ENCODE assay signal across 21 cellular contexts in genomic region chr3:39097716-39098472, GRCh38. TPM values are rescaled to one million over a fixed set of nuclear protein-coding genes. Genes with fewer than 3 reads are reported as not detected.
DNase-seq lines count a peak whose midpoint lies in the region; ATAC-seq lines count a peak whose summit lies in the region.
"Had no signal": no experiment of that assay in that cellular context is flagged by ENCODE, and none has a peak within 500 bp of the region (broad histone marks: within the 10 kb centered on the region; RNA-seq: fewer than 3 reads in every experiment).

No MANE protein-coding gene starts in this region.

- H3K27me3 Mint-ChIP-seq in activated CD4-positive, alpha-beta memory T cell treated with anti-CD3 and anti-CD28 coated beads for 36 hours: no peaks in the 10 kb centered on the region
- H3K27me3 Mint-ChIP-seq in activated CD4-positive, alpha-beta memory T cell treated with anti-CD3 and anti-CD28 coated beads, Interleukin-2, amount 10 ng/mL, durations not matched to agents 7 days and 5 days: no peaks in the 10 kb centered on the region
- H3K27me3 Mint-ChIP-seq in T-helper 17 cell: no peaks in the 10 kb centered on the region
- no peaks in the 10 kb centered on the region for H3K27me3 Mint-ChIP-seq in stimulated activated memory B cell treated with anti-CD40 and anti-IgM and Interleukin-4, amounts not matched to agents 10 μg/mL and 1 μg/mL and 100 μg/mL, for 72 hours
- H3K27me3 Mint-ChIP-seq: activated naive CD4-positive, alpha-beta T cell treated with anti-CD3 and anti-CD28 coated beads, Interleukin-2, amount 50 U/mL, for 24 hours had no signal

- H3K9me3 ChIP-seq in T-helper 17 cell (ENCODE audit: control insufficient read depth, low read length, poor library complexity, severe bottlenecking): no peaks in the 10 kb centered on the region
- H3K9me3 ChIP-seq: BLaER1, Peyer's patch had no signal

- H3K9me3 Mint-ChIP-seq in activated CD4-positive, alpha-beta memory T cell treated with anti-CD3 and anti-CD28 coated beads for 36 hours: no peaks in the 10 kb centered on the region
- no peaks in the 10 kb centered on the region for H3K9me3 Mint-ChIP-seq in activated CD4-positive, alpha-beta memory T cell treated with anti-CD3 and anti-CD28 coated beads, Interleukin-2, amount 10 ng/mL, durations not matched to agents 7 days and 5 days
- H3K9me3 Mint-ChIP-seq in stimulated activated memory B cell treated with anti-CD40 and anti-IgM and Interleukin-4, amounts not matched to agents 10 μg/mL and 1 μg/mL and 100 μg/mL, for 72 hours: no peaks in the 10 kb centered on the region
- H3K9me3 Mint-ChIP-seq: activated naive CD4-positive, alpha-beta T cell treated with anti-CD3 and anti-CD28 coated beads, Interleukin-2, amount 50 U/mL, for 24 hours had no signal

- POLR2A ChIA-PET in activated CD4-positive, alpha-beta memory T cell treated with anti-CD3 and anti-CD28 coated beads for 36 hours (lab: Charles Lee): no interaction called here
- POLR2A ChIA-PET in activated CD4-positive, alpha-beta memory T cell treated with anti-CD3 and anti-CD28 coated beads, Interleukin-2, amount 10 ng/mL, durations not matched to agents 7 days and 5 days (lab: Charles Lee): no interaction called here

- peaks cover 2% of the 10 kb centered on the region for H3K4me1 Mint-ChIP-seq in activated CD4-positive, alpha-beta memory T cell treated with anti-CD3 and anti-CD28 coated beads for 36 hours (ENCODE audit: low read depth)
- H3K4me1 Mint-ChIP-seq in activated CD4-positive, alpha-beta memory T cell treated with anti-CD3 and anti-CD28 coated beads, Interleukin-2, amount 10 ng/mL, durations not matched to agents 7 days and 5 days: peaks cover 11% of the 10 kb centered on the region
- H3K4me1 Mint-ChIP-seq in T-helper 17 cell: peaks cover 14% of the 10 kb centered on the region
- peaks cover 17% of the 10 kb centered on the region for H3K4me1 Mint-ChIP-seq in stimulated activated memory B cell treated with anti-CD40 and anti-IgM and Interleukin-4, amounts not matched to agents 10 μg/mL and 1 μg/mL and 100 μg/mL, for 72 hours

- DNase-seq in activated CD4-positive, alpha-beta memory T cell treated with anti-CD3 and anti-CD28 coated beads for 36 hours: no peak
- no peak for DNase-seq in activated CD4-positive, alpha-beta memory T cell treated with anti-CD3 and anti-CD28 coated beads, Interleukin-2, amount 10 ng/mL, durations not matched to agents 7 days and 5 days
- DNase-seq in T-helper 17 cell (no peak), islet precursor cell (peak; percentile 40), hippocampal formation (lab: John Stamatoyannopoulos, UW) (no peak), D341Med (ENCODE audit: low spot score) (no peak)
- DNase-seq: 8988T; activated CD4-positive, alpha-beta T cell treated with anti-CD3 and anti-CD28 coated beads for 4 hours; activated T-cell treated with anti-CD3 and anti-CD28 coated beads for 4 hours; erythroblast; NCI-H1048; NCI-H1930; NCI-H345; NK-92 treated with Interleukin-12 subunit alpha and Interleukin-12 subunit beta, amount 100 ng/mL, for 24 hours; Peyer's patch had no signal

- H3K36me3 Mint-ChIP-seq in activated CD4-positive, alpha-beta memory T cell treated with anti-CD3 and anti-CD28 coated beads for 36 hours: peaks cover 16% of the 10 kb centered on the region
- peaks cover 34% of the 10 kb centered on the region for H3K36me3 Mint-ChIP-seq in activated CD4-positive, alpha-beta memory T cell treated with anti-CD3 and anti-CD28 coated beads, Interleukin-2, amount 10 ng/mL, durations not matched to agents 7 days and 5 days (ENCODE audit: low read depth)
- H3K36me3 Mint-ChIP-seq in T-helper 17 cell (ENCODE audit: low read depth): peaks cover 3% of the 10 kb centered on the region
- peaks cover 27% of the 10 kb centered on the region for H3K36me3 Mint-ChIP-seq in stimulated activated memory B cell treated with anti-CD40 and anti-IgM and Interleukin-4, amounts not matched to agents 10 μg/mL and 1 μg/mL and 100 μg/mL, for 72 hours

- intact Hi-C loops in activated CD4-positive, alpha-beta memory T cell treated with anti-CD3 and anti-CD28 coated beads for 36 hours (cut with micrococcal nuclease): no loop called here

- H3K27ac Mint-ChIP-seq in activated CD4-positive, alpha-beta memory T cell treated with anti-CD3 and anti-CD28 coated beads for 36 hours: peak overlapping the region; percentile 30
- no peak overlapping the region for H3K27ac Mint-ChIP-seq in activated CD4-positive, alpha-beta memory T cell treated with anti-CD3 and anti-CD28 coated beads, Interleukin-2, amount 10 ng/mL, durations not matched to agents 7 days and 5 days
- peak overlapping the region; percentile 47 for H3K27ac Mint-ChIP-seq in T-helper 17 cell
- H3K27ac Mint-ChIP-seq in stimulated activated memory B cell treated with anti-CD40 and anti-IgM and Interleukin-4, amounts not matched to agents 10 μg/mL and 1 μg/mL and 100 μg/mL, for 72 hours: peak overlapping the region; percentile 48
- H3K27ac Mint-ChIP-seq: activated naive CD4-positive, alpha-beta T cell treated with anti-CD3 and anti-CD28 coated beads, Interleukin-2, amount 50 U/mL, for 24 hours had no signal

- ATAC-seq in T-helper 17 cell (no peak), GM21447 (IDR thresholded peaks at IDR 0.05; ENCODE audit: unreplicated experiment) (no peak)
- no peak for ATAC-seq in stimulated activated memory B cell treated with anti-CD40 and anti-IgM and Interleukin-4, amounts not matched to agents 10 μg/mL and 1 μg/mL and 100 μg/mL, for 72 hours

- H3K4me3 Mint-ChIP-seq in activated CD4-positive, alpha-beta memory T cell treated with anti-CD3 and anti-CD28 coated beads for 36 hours: no peak overlapping the region
- no peak overlapping the region for H3K4me3 Mint-ChIP-seq in activated CD4-positive, alpha-beta memory T cell treated with anti-CD3 and anti-CD28 coated beads, Interleukin-2, amount 10 ng/mL, durations not matched to agents 7 days and 5 days
- no peak overlapping the region for H3K4me3 Mint-ChIP-seq in T-helper 17 cell
- no peak overlapping the region for H3K4me3 Mint-ChIP-seq in stimulated activated memory B cell treated with anti-CD40 and anti-IgM and Interleukin-4, amounts not matched to agents 10 μg/mL and 1 μg/mL and 100 μg/mL, for 72 hours
- H3K4me3 Mint-ChIP-seq: activated naive CD4-positive, alpha-beta T cell treated with anti-CD3 and anti-CD28 coated beads, Interleukin-2, amount 50 U/mL, for 24 hours had no signal

- CTCF ChIA-PET in activated CD4-positive, alpha-beta memory T cell treated with anti-CD3 and anti-CD28 coated beads for 36 hours (lab: Charles Lee): interaction anchor here (2.3 kb wide), 1 partner anchor 190 kb away, joined by 11 read pairs; no protein-coding TSS in a partner anchor
- CTCF ChIA-PET in activated CD4-positive, alpha-beta memory T cell treated with anti-CD3 and anti-CD28 coated beads, Interleukin-2, amount 10 ng/mL, durations not matched to agents 7 days and 5 days (lab: Charles Lee): interaction anchor here (3.0 kb wide), 1 partner anchor 190 kb away, joined by 10 read pairs; no protein-coding TSS in a partner anchor

RNA-seq across cellular contexts. Expression of gene GORASP1, which starts 9.5 kb away (rescaled TPM):
- total RNA-seq in activated CD4-positive, alpha-beta memory T cell treated with anti-CD3 and anti-CD28 coated beads for 36 hours: 10 to 100 TPM; 32.7 to 34.1 TPM
- 10 to 100 TPM; 52.0 to 53.1 TPM for total RNA-seq in activated CD4-positive, alpha-beta memory T cell treated with anti-CD3 and anti-CD28 coated beads, Interleukin-2, amount 10 ng/mL, durations not matched to agents 7 days and 5 days
- 10 to 100 TPM; 29.2 to 40.1 TPM for total RNA-seq in T-helper 17 cell

RNA-seq across cellular contexts. Expression of gene TTC21A, which starts 9.6 kb away (rescaled TPM):
- total RNA-seq in activated CD4-positive, alpha-beta memory T cell treated with anti-CD3 and anti-CD28 coated beads for 36 hours: 1 to 10 TPM; 1.7 to 1.8 TPM
- 10 to 100 TPM; 11.2 to 12.1 TPM for total RNA-seq in activated CD4-positive, alpha-beta memory T cell treated with anti-CD3 and anti-CD28 coated beads, Interleukin-2, amount 10 ng/mL, durations not matched to agents 7 days and 5 days
- total RNA-seq in T-helper 17 cell: 10 to 100 TPM in 1 of 2 donors, 1 to 10 TPM in 1; 3.5 to 12.3 TPM

RNA-seq across cellular contexts. Expression of gene WDR48, which starts 46.1 kb away (rescaled TPM):
- 10 to 100 TPM; 38.5 to 43.8 TPM for total RNA-seq in activated CD4-positive, alpha-beta memory T cell treated with anti-CD3 and anti-CD28 coated beads for 36 hours
- 10 to 100 TPM; 38.7 to 40.4 TPM for total RNA-seq in activated CD4-positive, alpha-beta memory T cell treated with anti-CD3 and anti-CD28 coated beads, Interleukin-2, amount 10 ng/mL, durations not matched to agents 7 days and 5 days
- total RNA-seq in T-helper 17 cell: 100 to 1,000 TPM; 102 to 107 TPM

RNA-seq across cellular contexts. Expression of gene SCN11A, which starts 46.1 kb away (rescaled TPM):
- total RNA-seq in activated CD4-positive, alpha-beta memory T cell treated with anti-CD3 and anti-CD28 coated beads for 36 hours: under 1 TPM; 0.02 to 0.05 TPM
- not detected for total RNA-seq in activated CD4-positive, alpha-beta memory T cell treated with anti-CD3 and anti-CD28 coated beads, Interleukin-2, amount 10 ng/mL, durations not matched to agents 7 days and 5 days
- under 1 TPM in 1 of 2 donors, not detected in 1; 0.05 TPM for total RNA-seq in T-helper 17 cell
- total RNA-seq: bronchial epithelial cell, G401 had no signal

RNA-seq across cellular contexts. Expression of gene CSRNP1, which starts 55.5 kb away (rescaled TPM):
- 10 to 100 TPM; 63.0 to 66.2 TPM for total RNA-seq in activated CD4-positive, alpha-beta memory T cell treated with anti-CD3 and anti-CD28 coated beads for 36 hours
- total RNA-seq in activated CD4-positive, alpha-beta memory T cell treated with anti-CD3 and anti-CD28 coated beads, Interleukin-2, amount 10 ng/mL, durations not matched to agents 7 days and 5 days: 10 to 100 TPM; 32.5 to 33.2 TPM
- 100 to 1,000 TPM; 356 to 408 TPM for total RNA-seq in T-helper 17 cell
